ENCODE assay signal across 2 cellular contexts in the genomic region with DNA sequence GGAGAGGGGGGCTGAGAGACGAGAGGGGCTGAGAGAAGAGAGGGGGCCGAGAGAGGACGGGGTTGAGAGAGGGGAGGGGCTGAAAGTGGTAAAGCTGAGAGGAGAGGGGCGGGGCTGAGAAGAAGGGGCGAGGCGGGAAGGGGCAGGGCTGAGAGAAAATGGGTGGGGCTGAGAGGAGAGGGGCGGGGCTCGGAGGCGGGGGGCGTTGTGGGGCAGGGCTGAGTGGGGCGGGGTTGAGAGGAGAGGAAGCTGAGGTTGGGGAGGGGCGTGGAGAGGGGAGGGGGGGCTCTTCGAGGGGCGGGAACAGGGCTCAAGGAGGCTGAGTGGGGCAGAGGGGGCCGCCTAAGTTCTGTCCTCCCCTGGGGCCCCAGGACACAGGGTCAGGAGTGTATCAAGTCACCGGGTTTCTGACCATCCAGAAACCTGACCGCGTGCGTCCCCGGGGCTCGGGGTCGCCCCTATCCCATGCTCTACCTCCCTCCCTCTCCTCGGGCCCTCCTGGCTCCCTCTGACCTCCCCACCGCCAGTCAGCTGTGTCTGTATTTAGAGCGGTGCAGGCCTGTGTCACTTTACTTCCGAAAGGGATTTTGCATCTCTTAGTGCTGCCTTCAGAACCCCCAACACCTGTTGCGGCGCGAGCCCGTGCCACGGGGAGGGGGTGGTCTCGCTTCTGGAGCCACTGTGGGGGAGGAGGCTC.
TF ChIP-seq lines count a peak whose summit lies in the region.

No MANE protein-coding gene starts in this region.

TF ChIP-seq in HCT116, 20 proteins besides CTCF, POLR2A, EP300 and RAD21:
- no peak for TF ChIP-seq ZNF274 (IDR thresholded peaks at IDR 0.05; ENCODE audit: low read depth, low read length)
- no peak for TF ChIP-seq CBX3 (IDR thresholded peaks at IDR 0.05; ENCODE audit: low read depth)
- TF ChIP-seq REST (IDR thresholded peaks at IDR 0.05; ENCODE audit: low read depth): no peak
- no peak for TF ChIP-seq TCF7L2 (IDR thresholded peaks at IDR 0.05; ENCODE audit: borderline replicate concordance, extremely low read depth, insufficient read depth, insufficient read length)
- no peak for TF ChIP-seq SP1 (IDR thresholded peaks at IDR 0.05; ENCODE audit: low read depth)

TF ChIP-seq in HepG2, 621 proteins besides CTCF, POLR2A, EP300 and RAD21:
- TF ChIP-seq PCBP1 (IDR thresholded peaks at IDR 0.05; ENCODE audit: borderline replicate concordance, low read depth, low read length) (0 out of 2 replicates have a peak, but pooled peaks have one; percentile 77), SIN3A (IDR thresholded peaks at IDR 0.05; ENCODE audit: borderline replicate concordance, low read depth, low read length) (no peak), PATZ1 (CRISPR knock-in tag; IDR thresholded peaks at IDR 0.05) (peak; percentile 35; the same call in 1 of the 2 replicates), HNF4A (CRISPR knock-in tag; IDR thresholded peaks at IDR 0.05) (no peak), TGIF2 (CRISPR knock-in tag; IDR thresholded peaks at IDR 0.05) (no peak), FOXC1 (CRISPR knock-in tag; IDR thresholded peaks at IDR 0.05; ENCODE audit: borderline replicate concordance) (no peak), SAP130 (CRISPR knock-in tag; IDR thresholded peaks at IDR 0.05; ENCODE audit: low read depth) (0 out of 2 replicates have a peak, but pooled peaks have one; percentile 11), HNRNPK (IDR thresholded peaks at IDR 0.05; ENCODE audit: low read depth, low read length, poor library complexity, severe bottlenecking) (peak; percentile 20), ZSCAN25 (CRISPR knock-in tag; IDR thresholded peaks at IDR 0.05) (peak; percentile 88)
- TF ChIP-seq, protein P1, sequence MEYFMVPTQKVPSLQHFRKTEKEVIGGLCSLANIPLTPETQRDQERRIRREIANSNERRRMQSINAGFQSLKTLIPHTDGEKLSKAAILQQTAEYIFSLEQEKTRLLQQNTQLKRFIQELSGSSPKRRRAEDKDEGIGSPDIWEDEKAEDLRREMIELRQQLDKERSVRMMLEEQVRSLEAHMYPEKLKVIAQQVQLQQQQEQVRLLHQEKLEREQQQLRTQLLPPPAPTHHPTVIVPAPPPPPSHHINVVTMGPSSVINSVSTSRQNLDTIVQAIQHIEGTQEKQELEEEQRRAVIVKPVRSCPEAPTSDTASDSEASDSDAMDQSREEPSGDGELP (IDR thresholded peaks at IDR 0.05; ENCODE audit: borderline replicate concordance, low read depth): peak; percentile 55; the same call in 1 of the 2 replicates
